19 cellular contexts compared by ENCODE assay signal in the genomic region with DNA sequence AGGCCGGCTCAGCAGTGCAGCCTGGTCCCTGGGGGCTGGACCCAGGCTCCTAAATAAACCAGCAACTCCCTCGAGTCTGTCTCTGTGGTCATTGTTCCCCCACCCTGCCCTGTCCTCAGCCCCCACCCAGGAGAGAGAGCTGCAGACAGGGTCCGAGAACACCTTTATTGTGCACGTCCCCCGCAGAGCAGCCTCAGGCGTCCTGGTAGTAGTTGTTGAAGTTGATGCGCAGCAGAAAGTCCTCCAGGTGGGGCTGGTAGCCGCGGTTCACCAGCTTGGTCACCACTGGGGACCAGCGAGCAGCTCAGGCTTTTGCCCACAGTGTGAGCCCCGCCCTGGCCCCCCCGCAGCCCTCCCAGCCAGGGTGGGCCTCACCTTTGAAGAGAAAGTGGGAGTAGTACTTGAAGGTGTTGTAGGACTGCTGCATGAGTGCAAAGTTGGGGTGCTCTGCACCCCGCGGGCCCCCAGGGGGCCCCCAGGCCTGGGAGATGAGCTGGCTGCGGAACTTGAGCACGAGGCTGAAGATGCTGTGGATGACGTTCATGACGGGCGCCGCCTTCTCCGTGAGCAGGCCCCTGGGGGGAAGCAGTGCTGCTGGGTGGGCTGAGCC. TPM values are rescaled to one million over a fixed set of nuclear protein-coding genes. Genes with fewer than 3 reads are reported as not detected.
DNase-seq lines count a peak whose midpoint lies in the region; ATAC-seq, FAIRE-seq and TF ChIP-seq lines count a peak whose summit lies in the region.
"Had no signal": no experiment of that assay in that cellular context is flagged by ENCODE, and none has a peak within 500 bp of the region (broad histone marks: within the 10 kb centered on the region; RNA-seq: fewer than 3 reads in every experiment).

No MANE protein-coding gene starts in this region.

- peaks cover 6 to 71% (median 59%) of the 10 kb centered on the region in 10 experiments; a peak in 18 of 20 replicates for H3K4me1 ChIP-seq in BLaER1 treated with 17β-estradiol and CSF1 and Interleukin-3, amounts not matched to agents 10 nM and 100 nM
- H3K4me1 ChIP-seq in K562 (replicated peaks in 1 of 2; ENCODE audit: control insufficient read depth in 2 of 2, insufficient read depth in 2 of 2, low read length in 2 of 2) = peaks cover 0 to 30% of the 10 kb centered on the region in 2 experiments; a peak in 3 of 5 replicates
- H3K4me1 ChIP-seq in neuronal stem cell (ENCODE audit: control insufficient read depth in 2 of 2, insufficient read depth in 1 of 2, low read depth in 1 of 2, low read length in 2 of 2) = no peaks in the 10 kb centered on the region
- H3K4me1 ChIP-seq in body of pancreas = peaks cover 17% of the 10 kb centered on the region

- H3K36me3 ChIP-seq in BLaER1 treated with 17β-estradiol and CSF1 and Interleukin-3, amounts not matched to agents 10 nM and 100 nM = peaks cover 89 to 99% (median 92%) of the 10 kb centered on the region in 11 experiments
- H3K36me3 ChIP-seq in K562 (ENCODE audit: control insufficient read depth, insufficient read depth, low read length) = peaks cover 89% of the 10 kb centered on the region; the same call in 2 of the 3 replicates
- H3K36me3 ChIP-seq in neuronal stem cell (replicated peaks in 1 of 2; ENCODE audit: control insufficient read depth in 2 of 2, insufficient read depth in 2 of 2, low read length in 2 of 2) = peaks cover 63 to 91% of the 10 kb centered on the region in 2 donors
- peaks cover 17 to 47% of the 10 kb centered on the region in 2 donors for H3K36me3 ChIP-seq in body of pancreas (replicated peaks in 1 of 2; ENCODE audit: insufficient read depth in 1 of 2, low read depth in 2 of 2)

- BruUV-seq in K562 (replicated peaks; lab: Mats Ljungman, UMichigan) = no TSS peak

- no peak overlapping the region for H3K27ac ChIP-seq in BLaER1 treated with 17β-estradiol and CSF1 and Interleukin-3, amounts not matched to agents 10 nM and 100 nM
- H3K27ac ChIP-seq in K562 (ENCODE audit: extremely low read depth, low read depth, low read length) = no peak overlapping the region
- no peak overlapping the region for H3K27ac ChIP-seq in neuronal stem cell (replicated peaks; ENCODE audit: low read length)
- H3K27ac ChIP-seq in body of pancreas = no peak overlapping the region

- H2BK15ac ChIP-seq in neuronal stem cell (ENCODE audit: low read length) = no peak overlapping the region

- no peak overlapping the region for H3K18ac ChIP-seq in neuronal stem cell (ENCODE audit: low read length)

- H3K9me1 ChIP-seq in K562 (ENCODE audit: control insufficient read depth, insufficient read depth, low read length) = no peaks in the 10 kb centered on the region

- CTCF ChIA-PET in K562 (lab: Yijun Ruan, JAX; ENCODE audit: low intra/inter-chr PET ratio) = no interaction called here

- H3K79me2 ChIP-seq in K562 (ENCODE audit: control insufficient read depth, insufficient read depth, low read length) = peaks cover 13% of the 10 kb centered on the region; the same call in 2 of the 3 replicates

- H3K4me3 ChIP-seq in BLaER1 treated with 17β-estradiol and CSF1 and Interleukin-3, amounts not matched to agents 10 nM and 100 nM = no peak overlapping the region
- H3K4me3 ChIP-seq in K562 (no peak overlapping the region), neuronal stem cell (ENCODE audit: low read length in 2 of 2) (no peak overlapping the region), body of pancreas (no peak overlapping the region)
- H3K4me3 ChIP-seq: GM23338 had no signal

- no peak overlapping the region for H4K8ac ChIP-seq in neuronal stem cell (ENCODE audit: low read depth, low read length)

- no peak for FAIRE-seq in K562 (lab: Jason Lieb, UNC)
- FAIRE-seq: D721Med, GM12892 had no signal

- no peaks in the 10 kb centered on the region for H3K9me3 ChIP-seq in BLaER1 treated with 17β-estradiol and CSF1 and Interleukin-3, amounts not matched to agents 10 nM and 100 nM (replicated peaks in 1 of 11)
- 0 out of 2 replicates have a peak, but pooled peaks cover 1% of the 10 kb centered on the region for H3K9me3 ChIP-seq in K562 (replicated peaks; ENCODE audit: control insufficient read depth, insufficient read depth, low read depth, low read length)
- no peaks in the 10 kb centered on the region for H3K9me3 ChIP-seq in neuronal stem cell (replicated peaks in 1 of 2; ENCODE audit: control insufficient read depth in 2 of 2, insufficient read depth in 1 of 2, low read depth in 1 of 2, low read length in 2 of 2)
- H3K9me3 ChIP-seq in body of pancreas = no peaks in the 10 kb centered on the region

- H2BK5ac ChIP-seq in neuronal stem cell (ENCODE audit: low read length) = no peak overlapping the region

- no peak overlapping the region for H2AK5ac ChIP-seq in neuronal stem cell (ENCODE audit: low read depth, low read length)

- POLR2A ChIA-PET in K562 (lab: Yijun Ruan, JAX) = interaction anchor here (0.6 to 1.1 kb wide), 3 partner anchors 10 to 55 kb away, joined by 3 to 4 read pairs (median 3); no protein-coding TSS in a partner anchor

- no peak for TF ChIP-seq EP300 in K562 (IDR thresholded peaks at IDR 0.05; ENCODE audit: low read length)

- intact Hi-C loops in K562 (cut with micrococcal nuclease) = no loop called here
- intact Hi-C loops in body of pancreas (cut with DNase I) = no loop called here
- intact Hi-C loops in sciatic nerve (cut with DNase I) = no loop called here

- no peak overlapping the region for H4K91ac ChIP-seq in neuronal stem cell (ENCODE audit: low read depth, low read length, poor library complexity)

- no peak overlapping the region for H2BK12ac ChIP-seq in neuronal stem cell (ENCODE audit: low read length)

- H4K20me1 ChIP-seq in BLaER1 treated with 17β-estradiol and CSF1 and Interleukin-3, amounts not matched to agents 10 nM and 100 nM = peaks cover 89 to 100% (median 99%) of the 10 kb centered on the region in 11 experiments
- H4K20me1 ChIP-seq in K562 (replicated peaks; ENCODE audit: control insufficient read depth, insufficient read depth, low read length) = no peaks in the 10 kb centered on the region

- H2AFZ ChIP-seq in K562 (ENCODE audit: low read depth, low read length) (no peak overlapping the region), neuronal stem cell (ENCODE audit: low read length) (no peak overlapping the region)
- H2AFZ ChIP-seq: GM23338 had no signal

- peak overlapping the region; percentile 25 for H3K23ac ChIP-seq in neuronal stem cell (ENCODE audit: low read depth, low read length, poor library complexity)

- no peak overlapping the region for H2BK120ac ChIP-seq in neuronal stem cell (ENCODE audit: low read depth, low read length)

- peak overlapping the region in 2 of 11 experiments; percentile 31 to 33; a peak in 1 of 22 replicates for H3K9ac ChIP-seq in BLaER1 treated with 17β-estradiol and CSF1 and Interleukin-3, amounts not matched to agents 10 nM and 100 nM
- H3K9ac ChIP-seq in K562 (ENCODE audit: insufficient read depth in 1 of 2, low read depth in 2 of 2, low read length in 2 of 2) = no peak overlapping the region
- no peak overlapping the region for H3K9ac ChIP-seq in neuronal stem cell (ENCODE audit: low read depth, low read length, poor library complexity)

- 85% methylated on average over 5 of the region's 21 CpGs for WGBS in K562 (ENCODE audit: insufficient coverage, low coverage, missing lambda C conversion rate)
- WGBS in neuronal stem cell (ENCODE audit: extremely low coverage in 2 of 2, insufficient read length in 2 of 2, insufficient replicate concordance in 1 of 2), 2 donors = no CpG with 5 or more reads among the region's 21 CpGs
- WGBS in body of pancreas, 2 donors = 81 to 85% methylated on average over 9 to 16 of the region's 21 CpGs

- H3K79me1 ChIP-seq in neuronal stem cell (ENCODE audit: low read depth, low read length) = peaks cover 8% of the 10 kb centered on the region

- 0 out of 22 replicates have a peak, but pooled peaks cover 0 to 5% (median 0%) of the 10 kb centered on the region in 11 experiments for H3K27me3 ChIP-seq in BLaER1 treated with 17β-estradiol and CSF1 and Interleukin-3, amounts not matched to agents 10 nM and 100 nM
- H3K27me3 ChIP-seq in K562 (ENCODE audit: control insufficient read depth in 2 of 2, insufficient read depth in 2 of 2, low read length in 2 of 2) (no peaks in the 10 kb centered on the region), neuronal stem cell (ENCODE audit: control insufficient read depth in 3 of 3, insufficient read depth in 3 of 3, low read depth in 1 of 3, low read length in 3 of 3) (no peaks in the 10 kb centered on the region), body of pancreas (no peaks in the 10 kb centered on the region)

- H3K4ac ChIP-seq in neuronal stem cell (ENCODE audit: low read length) = no peak overlapping the region

- no peak for TF ChIP-seq POLR2A in K562 (conservative IDR thresholded peaks at IDR 0.05)
- no peak for TF ChIP-seq POLR2A in body of pancreas (IDR thresholded peaks at IDR 0.05)

- peak; percentile 3 for DNase-seq in Daoy (ENCODE audit: low read depth)
- DNase-seq in K562 (ENCODE audit: extremely low read depth in 1 of 4, low spot score in 3 of 4) = no peak
- DNase-seq in neuronal stem cell (ENCODE audit: low spot score) = no peak
- no peak for DNase-seq in body of pancreas
- no peak for DNase-seq in C1 segment of cervical spinal cord (lab: John Stamatoyannopoulos, UW)
- DNase-seq in sciatic nerve (ENCODE audit: low spot score) = no peak
- DNase-seq: GDM1, HFFc6, KBM-7, NCI-H1048, NCI-H2107, NCI-H226, NCI-H526, OCI-M1, RPMI8226 had no signal

- no peak for ATAC-seq in K562
- no peak for ATAC-seq in body of pancreas
- no peak for ATAC-seq in sciatic nerve

- in situ Hi-C loops in K562 (cut with MboI) = no loop called here

- TF ChIP-seq CTCF in K562 (IDR thresholded peaks at IDR 0.05 in 2 of 3, conservative IDR thresholded peaks at IDR 0.05 in 1 of 3; ENCODE audit: insufficient read depth in 2 of 3, low read depth in 1 of 3, low read length in 3 of 3) = no peak
- no peak for TF ChIP-seq CTCF in body of pancreas (IDR thresholded peaks at IDR 0.05)

- TF ChIP-seq RAD21 in K562 (CRISPR knock-in tag; conservative IDR thresholded peaks at IDR 0.05 in 1 of 2, IDR thresholded peaks at IDR 0.05 in 1 of 2) = no peak

- no peak overlapping the region for H3K14ac ChIP-seq in neuronal stem cell (ENCODE audit: low read length)

- peak overlapping the region in 9 of 11 experiments; percentile 3 to 77 (median 57); a peak in 17 of 22 replicates for H3K4me2 ChIP-seq in BLaER1 treated with 17β-estradiol and CSF1 and Interleukin-3, amounts not matched to agents 10 nM and 100 nM
- no peak overlapping the region for H3K4me2 ChIP-seq in K562 (ENCODE audit: insufficient read depth, low read length)
- H3K4me2 ChIP-seq in neuronal stem cell (ENCODE audit: insufficient read depth, low read length, poor library complexity, severe bottlenecking) = no peak overlapping the region
- H3K4me2 ChIP-seq: GM23338 had no signal

RNA-seq across cellular contexts. Expression of gene SELENOO, which starts 16.8 kb away (rescaled TPM):
- total RNA-seq in Daoy (2014; rRNA removed; shearing (Covaris generic)) = 19.1 and 20.5 TPM in 2 replicates
- 12.6 and 38.1 TPM in 2 replicates for total RNA-seq in K562 (2011; cell fraction: chromatin; rRNA removed; ENCODE audit: low replicate concordance)
- 37.1 and 42.4 TPM in 2 replicates for total RNA-seq in K562 (2011; cell fraction: nucleolus; rRNA removed)
- total RNA-seq in K562 (2011; cell fraction: nucleoplasm; rRNA removed) = 17.2 and 22.2 TPM in 2 replicates
- total RNA-seq in K562 (2014; rRNA removed) = 23.5 and 30.4 TPM in 2 replicates
- 0.93 and 1.8 TPM in 2 replicates for total RNA-seq in K562 (2014; rRNA removed; fragmentation: Illumina TruSeq; extraction: Trizol)
- 8.3 and 9.2 TPM in 2 replicates for total RNA-seq in K562 (2015; rRNA removed; fragmentation: Illumina TruSeq; extraction: Trizol)
- total RNA-seq in K562 (2021) = 22.6 and 24.4 TPM in 2 replicates
- 9.7 and 14.9 TPM in 2 replicates for polyA plus RNA-seq in K562 (2011; rRNA removed)
- 19.8 and 41.1 TPM in 2 replicates for polyA plus RNA-seq in K562 (2011; cell fraction: cytosol; rRNA removed)
- polyA plus RNA-seq in K562 (2011; cell fraction: nucleus; rRNA removed) = 43.7 and 74.3 TPM in 2 replicates
- 15.4 and 21.7 TPM in 2 replicates for polyA plus RNA-seq in K562 (2012)
- 2.2 and 11.6 TPM in 2 replicates for polyA plus RNA-seq in K562 (2014; fragmentation: Illumina TruSeq; extraction: Trizol)
- polyA plus RNA-seq in K562 (2014; fragmentation: Nextera tagmentation; extraction: Ambion mirVana) = under 1 TPM; 0.37 to 0.84 TPM
- polyA plus RNA-seq in K562 (2014; rRNA removed) = 24.3 and 24.9 TPM in 2 replicates
- polyA minus RNA-seq in K562 (2011; rRNA and poly(A)+ RNA removed) = 3.3 and 5.5 TPM in 2 replicates
- polyA minus RNA-seq in K562 (2011; cell fraction: cytosol; rRNA and poly(A)+ RNA removed) = 8.8 and 11.2 TPM in 2 replicates
- polyA minus RNA-seq in K562 (2011; cell fraction: nucleus; rRNA and poly(A)+ RNA removed) = 7.8 TPM in 2 replicates
- 11.5 TPM for polyA plus RNA-seq in neuronal stem cell (2013, experiment 1 of 2)
- polyA plus RNA-seq in neuronal stem cell (2013, experiment 2 of 2) = 11.4 TPM
- total RNA-seq in body of pancreas = 10 to 100 TPM; 23.6 to 57.4 TPM
- total RNA-seq in sciatic nerve = 22.6 TPM

RNA-seq across cellular contexts. Expression of gene TUBGCP6, which starts 27.2 kb away (rescaled TPM):
- total RNA-seq in Daoy (2014; rRNA removed; shearing (Covaris generic)) = 9.0 and 17.3 TPM in 2 replicates
- total RNA-seq in K562 (2011; cell fraction: chromatin; rRNA removed; ENCODE audit: low replicate concordance) = 86.7 and 211 TPM in 2 replicates
- total RNA-seq in K562 (2011; cell fraction: nucleolus; rRNA removed) = 112 and 120 TPM in 2 replicates
- total RNA-seq in K562 (2011; cell fraction: nucleoplasm; rRNA removed) = 93.7 and 97.5 TPM in 2 replicates
- 23.2 and 25.1 TPM in 2 replicates for total RNA-seq in K562 (2014; rRNA removed)
- total RNA-seq in K562 (2014; rRNA removed; fragmentation: Illumina TruSeq; extraction: Trizol) = 4.1 and 6.0 TPM in 2 replicates
- 9.7 and 10.3 TPM in 2 replicates for total RNA-seq in K562 (2015; rRNA removed; fragmentation: Illumina TruSeq; extraction: Trizol)
- total RNA-seq in K562 (2021) = 31.1 and 33.0 TPM in 2 replicates
- 10.1 and 17.7 TPM in 2 replicates for polyA plus RNA-seq in K562 (2011; rRNA removed)
- polyA plus RNA-seq in K562 (2011; cell fraction: cytosol; rRNA removed) = 9.3 and 11.7 TPM in 2 replicates
- polyA plus RNA-seq in K562 (2011; cell fraction: nucleus; rRNA removed) = 166 and 249 TPM in 2 replicates
- polyA plus RNA-seq in K562 (2012) = 20.0 and 26.5 TPM in 2 replicates
- 9.3 and 15.1 TPM in 2 replicates for polyA plus RNA-seq in K562 (2014; fragmentation: Illumina TruSeq; extraction: Trizol)
- polyA plus RNA-seq in K562 (2014; fragmentation: Nextera tagmentation; extraction: Ambion mirVana) = 1 to 10 TPM in 1 of 2 experiments, under 1 TPM in 1; 0.76 to 1.2 TPM
- 26.8 and 29.9 TPM in 2 replicates for polyA plus RNA-seq in K562 (2014; rRNA removed)
- polyA minus RNA-seq in K562 (2011; rRNA and poly(A)+ RNA removed) = 6.7 and 8.2 TPM in 2 replicates
- polyA minus RNA-seq in K562 (2011; cell fraction: cytosol; rRNA and poly(A)+ RNA removed) = 13.2 and 14.6 TPM in 2 replicates
- 31.4 and 35.8 TPM in 2 replicates for polyA minus RNA-seq in K562 (2011; cell fraction: nucleus; rRNA and poly(A)+ RNA removed)
- 12.1 TPM for polyA plus RNA-seq in neuronal stem cell (2013, experiment 1 of 2)
- polyA plus RNA-seq in neuronal stem cell (2013, experiment 2 of 2) = 12.1 TPM
- 100 to 1,000 TPM in 1 of 2 donors, 10 to 100 TPM in 1; 61.2 to 121 TPM for total RNA-seq in body of pancreas
- total RNA-seq in sciatic nerve = 47.6 TPM

RNA-seq across cellular contexts. Expression of gene TRABD, which starts 31.9 kb away (rescaled TPM):
- total RNA-seq in Daoy (2014; rRNA removed; shearing (Covaris generic)) = 21.8 and 26.3 TPM in 2 replicates
- total RNA-seq in K562 (2011; cell fraction: chromatin; rRNA removed; ENCODE audit: low replicate concordance) = 44.8 and 168 TPM in 2 replicates
- 130 and 141 TPM in 2 replicates for total RNA-seq in K562 (2011; cell fraction: nucleolus; rRNA removed)
- 69.2 and 70.6 TPM in 2 replicates for total RNA-seq in K562 (2011; cell fraction: nucleoplasm; rRNA removed)
- total RNA-seq in K562 (2014; rRNA removed) = 41.2 and 49.8 TPM in 2 replicates
- total RNA-seq in K562 (2014; rRNA removed; fragmentation: Illumina TruSeq; extraction: Trizol) = 1.4 and 2.8 TPM in 2 replicates
- 14.0 and 14.7 TPM in 2 replicates for total RNA-seq in K562 (2015; rRNA removed; fragmentation: Illumina TruSeq; extraction: Trizol)
- 55.3 and 59.3 TPM in 2 replicates for total RNA-seq in K562 (2021)
- 24.3 and 35.9 TPM in 2 replicates for polyA plus RNA-seq in K562 (2011; rRNA removed)
- polyA plus RNA-seq in K562 (2011; cell fraction: cytosol; rRNA removed) = 27.7 and 49.1 TPM in 2 replicates
- polyA plus RNA-seq in K562 (2011; cell fraction: nucleus; rRNA removed) = 268 and 323 TPM in 2 replicates
- 38.7 and 63.6 TPM in 2 replicates for polyA plus RNA-seq in K562 (2012)
- polyA plus RNA-seq in K562 (2014; fragmentation: Illumina TruSeq; extraction: Trizol) = 7.7 and 20.3 TPM in 2 replicates
- polyA plus RNA-seq in K562 (2014; fragmentation: Nextera tagmentation; extraction: Ambion mirVana) = under 1 TPM; 0.08 to 0.59 TPM
- 62.0 and 62.9 TPM in 2 replicates for polyA plus RNA-seq in K562 (2014; rRNA removed)
- 4.1 and 8.2 TPM in 2 replicates for polyA minus RNA-seq in K562 (2011; rRNA and poly(A)+ RNA removed)
- polyA minus RNA-seq in K562 (2011; cell fraction: cytosol; rRNA and poly(A)+ RNA removed) = 15.3 and 18.4 TPM in 2 replicates
- 21.8 and 25.8 TPM in 2 replicates for polyA minus RNA-seq in K562 (2011; cell fraction: nucleus; rRNA and poly(A)+ RNA removed)
- polyA plus RNA-seq in neuronal stem cell (2013, experiment 1 of 2) = 34.5 TPM
- 33.8 TPM for polyA plus RNA-seq in neuronal stem cell (2013, experiment 2 of 2)
- total RNA-seq in body of pancreas = 100 to 1,000 TPM in 1 of 2 donors, 10 to 100 TPM in 1; 82.8 to 110 TPM
- total RNA-seq in sciatic nerve = 22.8 TPM

RNA-seq across cellular contexts. Expression of gene HDAC10, which starts 33.4 kb away (rescaled TPM):
- total RNA-seq in Daoy (2014; rRNA removed; shearing (Covaris generic)) = 5.1 and 18.1 TPM in 2 replicates
- 57.0 and 254 TPM in 2 replicates for total RNA-seq in K562 (2011; cell fraction: chromatin; rRNA removed; ENCODE audit: low replicate concordance)
- 188 and 225 TPM in 2 replicates for total RNA-seq in K562 (2011; cell fraction: nucleolus; rRNA removed)
- total RNA-seq in K562 (2011; cell fraction: nucleoplasm; rRNA removed) = 102 and 109 TPM in 2 replicates
- total RNA-seq in K562 (2014; rRNA removed) = 16.4 and 21.4 TPM in 2 replicates
- total RNA-seq in K562 (2014; rRNA removed; fragmentation: Illumina TruSeq; extraction: Trizol) = 1.2 and 2.1 TPM in 2 replicates
- total RNA-seq in K562 (2015; rRNA removed; fragmentation: Illumina TruSeq; extraction: Trizol) = 7.0 and 10.9 TPM in 2 replicates
- total RNA-seq in K562 (2021) = 37.3 and 44.2 TPM in 2 replicates
- 6.5 and 18.6 TPM in 2 replicates for polyA plus RNA-seq in K562 (2011; rRNA removed)
- 4.8 and 5.9 TPM in 2 replicates for polyA plus RNA-seq in K562 (2011; cell fraction: cytosol; rRNA removed)
- polyA plus RNA-seq in K562 (2011; cell fraction: nucleus; rRNA removed) = 164 and 214 TPM in 2 replicates
- polyA plus RNA-seq in K562 (2012) = 34.6 and 75.5 TPM in 2 replicates
- 6.3 and 14.4 TPM in 2 replicates for polyA plus RNA-seq in K562 (2014; fragmentation: Illumina TruSeq; extraction: Trizol)
- under 1 TPM; 0.10 to 0.23 TPM for polyA plus RNA-seq in K562 (2014; fragmentation: Nextera tagmentation; extraction: Ambion mirVana)
- 29.0 and 35.7 TPM in 2 replicates for polyA plus RNA-seq in K562 (2014; rRNA removed)
- polyA minus RNA-seq in K562 (2011; rRNA and poly(A)+ RNA removed) = 4.3 and 5.1 TPM in 2 replicates
- polyA minus RNA-seq in K562 (2011; cell fraction: cytosol; rRNA and poly(A)+ RNA removed) = 6.0 and 17.9 TPM in 2 replicates
- 43.8 and 48.3 TPM in 2 replicates for polyA minus RNA-seq in K562 (2011; cell fraction: nucleus; rRNA and poly(A)+ RNA removed)
- 20.1 TPM for polyA plus RNA-seq in neuronal stem cell (2013, experiment 1 of 2)
- polyA plus RNA-seq in neuronal stem cell (2013, experiment 2 of 2) = 18.8 TPM
- total RNA-seq in body of pancreas = 100 to 1,000 TPM in 1 of 2 donors, 10 to 100 TPM in 1; 31.9 to 128 TPM
- 32.4 TPM for total RNA-seq in sciatic nerve

RNA-seq across cellular contexts. Expression of gene MAPK12, which starts 43.8 kb away (rescaled TPM):
- total RNA-seq in Daoy (2014; rRNA removed; shearing (Covaris generic)) = 14.6 and 16.9 TPM in 2 replicates
- total RNA-seq in K562 (2011; cell fraction: chromatin; rRNA removed; ENCODE audit: low replicate concordance) = 112 and 304 TPM in 2 replicates
- 207 and 279 TPM in 2 replicates for total RNA-seq in K562 (2011; cell fraction: nucleolus; rRNA removed)
- total RNA-seq in K562 (2011; cell fraction: nucleoplasm; rRNA removed) = 136 and 144 TPM in 2 replicates
- 45.2 and 45.5 TPM in 2 replicates for total RNA-seq in K562 (2014; rRNA removed)
- total RNA-seq in K562 (2014; rRNA removed; fragmentation: Illumina TruSeq; extraction: Trizol) = 5.7 and 11.1 TPM in 2 replicates
- total RNA-seq in K562 (2015; rRNA removed; fragmentation: Illumina TruSeq; extraction: Trizol) = 32.9 and 33.8 TPM in 2 replicates
- total RNA-seq in K562 (2021) = 68.4 and 69.1 TPM in 2 replicates
- polyA plus RNA-seq in K562 (2011; rRNA removed) = 30.6 and 45.2 TPM in 2 replicates
- 35.5 and 49.4 TPM in 2 replicates for polyA plus RNA-seq in K562 (2011; cell fraction: cytosol; rRNA removed)
- polyA plus RNA-seq in K562 (2011; cell fraction: nucleus; rRNA removed) = 285 and 430 TPM in 2 replicates
- 38.8 and 60.9 TPM in 2 replicates for polyA plus RNA-seq in K562 (2012)
- 32.8 and 35.5 TPM in 2 replicates for polyA plus RNA-seq in K562 (2014; fragmentation: Illumina TruSeq; extraction: Trizol)
- polyA plus RNA-seq in K562 (2014; fragmentation: Nextera tagmentation; extraction: Ambion mirVana) = 1 to 10 TPM in 1 of 2 experiments, under 1 TPM in 1; 0.79 to 4.0 TPM
- 69.4 and 71.5 TPM in 2 replicates for polyA plus RNA-seq in K562 (2014; rRNA removed)
- polyA minus RNA-seq in K562 (2011; rRNA and poly(A)+ RNA removed) = 12.0 and 15.0 TPM in 2 replicates
- polyA minus RNA-seq in K562 (2011; cell fraction: cytosol; rRNA and poly(A)+ RNA removed) = 18.3 and 22.3 TPM in 2 replicates
- 61.0 and 65.0 TPM in 2 replicates for polyA minus RNA-seq in K562 (2011; cell fraction: nucleus; rRNA and poly(A)+ RNA removed)
- 28.8 TPM for polyA plus RNA-seq in neuronal stem cell (2013, experiment 1 of 2)
- polyA plus RNA-seq in neuronal stem cell (2013, experiment 2 of 2) = 28.1 TPM
- 1 to 10 TPM; 3.9 to 4.6 TPM for total RNA-seq in body of pancreas
- total RNA-seq in sciatic nerve = 17.8 TPM

Comparison
In these comparisons a context has a peak if more than half of its experiments do, and no peak if none do; other contexts are left out.
1. H3K4me2 ChIP-seq: peak in BLaER1 treated with 17β-estradiol and CSF1 and Interleukin-3, amounts not matched to agents 10 nM and 100 nM (9 of 11); none in K562 (single experiment) and neuronal stem cell (single experiment).